29 cellular contexts compared by ENCODE assay signal in genomic region chr2:11303290-11304013, GRCh38.
"Had no signal": no experiment of that assay in that cellular context is flagged by ENCODE, and none has a peak within 500 bp of the region (broad histone marks: within the 10 kb centered on the region; RNA-seq: fewer than 3 reads in every experiment).

No MANE protein-coding gene starts in this region.

- ATAC-seq: activated CD8-positive, alpha-beta T cell treated with anti-CD3 and anti-CD28 coated beads for 36 hours; activated naive CD4-positive, alpha-beta T cell treated with anti-CD3 and anti-CD28 coated beads, Interleukin-2, amount 50 U/mL, for 72 hours; PC-3 had no signal

- H3K27ac ChIP-seq: adrenal gland, Peyer's patch, SJSA1 had no signal

- H3K9me3 Mint-ChIP-seq: activated CD4-positive, alpha-beta T cell treated with anti-CD3 and anti-CD28 coated beads, Interleukin-2, amount 10 ng/mL, durations not matched to agents 24 days and 14 days; activated CD8-positive, alpha-beta T cell treated with anti-CD3 and anti-CD28 coated beads for 36 hours; activated naive CD4-positive, alpha-beta T cell treated with anti-CD3 and anti-CD28 coated beads for 36 hours; activated naive CD4-positive, alpha-beta T cell treated with anti-CD3 and anti-CD28 coated beads, Interleukin-2, amount 50 U/mL, for 72 hours; activated T-cell treated with anti-CD3 and anti-CD28 coated beads, Interleukin-2, amount 50 U/mL, for 24 hours; activated T-helper 2 cell treated with anti-CD3 and anti-CD28 coated beads, Interferon-gamma antibody, Interleukin-2, Interleukin-4, amounts not matched to agents 10 μg/mL and 5 μg/mL and 100 μg/mL, durations not matched to agents 14 hours and 24 hours and 36 hours; T-helper 1 cell treated with Interleukin-12 subunit alpha and Interleukin-12 subunit beta and Interleukin-4 antibody, amounts not matched to agents 30 μg/mL and 1 μg/mL, for 36 hours; T-helper 2 cell treated with Interferon-gamma antibody and Interleukin-4, amounts not matched to agents 5 μg/mL and 100 μg/mL, for 36 hours had no signal

- H3K27me3 Mint-ChIP-seq: activated CD4-positive, alpha-beta T cell treated with anti-CD3 and anti-CD28 coated beads, Interleukin-2, amount 10 ng/mL, durations not matched to agents 24 days and 14 days; activated CD8-positive, alpha-beta T cell treated with anti-CD3 and anti-CD28 coated beads for 36 hours; activated T-cell treated with anti-CD3 and anti-CD28 coated beads, Interleukin-2, amount 50 U/mL, for 24 hours; brain had no signal

- H3K4me3 ChIP-seq: adrenal gland, MG63, Peyer's patch, SJSA1 had no signal

- H3K36me3 ChIP-seq: adrenal gland, MG63, Peyer's patch, SJSA1 had no signal

- H3K27ac Mint-ChIP-seq: activated CD4-positive, alpha-beta T cell treated with anti-CD3 and anti-CD28 coated beads, Interleukin-2, amount 10 ng/mL, durations not matched to agents 24 days and 14 days; activated CD8-positive, alpha-beta T cell treated with anti-CD3 and anti-CD28 coated beads for 36 hours; activated naive CD4-positive, alpha-beta T cell treated with anti-CD3 and anti-CD28 coated beads for 36 hours; activated naive CD4-positive, alpha-beta T cell treated with anti-CD3 and anti-CD28 coated beads, Interleukin-2, amount 50 U/mL, for 72 hours; activated T-cell treated with anti-CD3 and anti-CD28 coated beads, Interleukin-2, amount 50 U/mL, for 24 hours; activated T-helper 2 cell treated with anti-CD3 and anti-CD28 coated beads, Interferon-gamma antibody, Interleukin-2, Interleukin-4, amounts not matched to agents 10 μg/mL and 5 μg/mL and 100 μg/mL, durations not matched to agents 14 hours and 24 hours and 36 hours; brain; T-helper 1 cell treated with Interleukin-12 subunit alpha and Interleukin-12 subunit beta and Interleukin-4 antibody, amounts not matched to agents 30 μg/mL and 1 μg/mL, for 36 hours; T-helper 2 cell treated with Interferon-gamma antibody and Interleukin-4, amounts not matched to agents 5 μg/mL and 100 μg/mL, for 36 hours had no signal

- H3K27me3 ChIP-seq: adrenal gland, MG63, Peyer's patch, SJSA1 had no signal

- DNase-seq: activated CD4-positive, alpha-beta T cell treated with anti-CD3 and anti-CD28 coated beads, Interleukin-2, amount 10 ng/mL, durations not matched to agents 24 days and 14 days; activated CD4-positive, alpha-beta T cell treated with anti-CD3 and anti-CD28 coated beads, Interleukin-2, amount 50 U/mL, for 4 hours; activated CD8-positive, alpha-beta T cell treated with anti-CD3 and anti-CD28 coated beads for 36 hours; activated gamma-delta T cell treated with Interleukin-2 at 50 U/mL for 16 hours; activated naive CD4-positive, alpha-beta T cell treated with anti-CD3 and anti-CD28 coated beads for 36 hours; activated T-cell treated with anti-CD3 and anti-CD28 coated beads, Interleukin-2, amount 50 U/mL, for 24 hours; adrenal gland; cerebellar nuclear complex; MG63; MV-4-11; NCI-H1092; NCI-H1436 treated with DMSO at 0.1 percent for 48 hours; NCI-H1694 treated with DMSO at 0.1 percent for 48 hours; NCI-H2029; NCI-H345; NCI-H524 treated with DMSO at 0.1 percent for 48 hours; PC-3; Peyer's patch; RPMI8226; SHP77 treated with DMSO at 0.1 percent for 48 hours; SK-N-SH had no signal

- FAIRE-seq: bronchial epithelial cell, TTC549 had no signal

- H3K4me1 Mint-ChIP-seq: activated CD4-positive, alpha-beta T cell treated with anti-CD3 and anti-CD28 coated beads, Interleukin-2, amount 10 ng/mL, durations not matched to agents 24 days and 14 days had no signal

- H3K36me3 Mint-ChIP-seq: activated naive CD4-positive, alpha-beta T cell treated with anti-CD3 and anti-CD28 coated beads, Interleukin-2, amount 50 U/mL, for 72 hours had no signal

- H3K9ac ChIP-seq: SK-N-SH had no signal

- H3K4me2 ChIP-seq: SK-N-SH had no signal

- H3K4me3 Mint-ChIP-seq: activated CD4-positive, alpha-beta T cell treated with anti-CD3 and anti-CD28 coated beads, Interleukin-2, amount 10 ng/mL, durations not matched to agents 24 days and 14 days; activated CD8-positive, alpha-beta T cell treated with anti-CD3 and anti-CD28 coated beads for 36 hours; activated naive CD4-positive, alpha-beta T cell treated with anti-CD3 and anti-CD28 coated beads for 36 hours; activated T-cell treated with anti-CD3 and anti-CD28 coated beads, Interleukin-2, amount 50 U/mL, for 24 hours; brain; T-helper 1 cell treated with Interleukin-12 subunit alpha and Interleukin-12 subunit beta and Interleukin-4 antibody, amounts not matched to agents 30 μg/mL and 1 μg/mL, for 36 hours; T-helper 2 cell treated with Interferon-gamma antibody and Interleukin-4, amounts not matched to agents 5 μg/mL and 100 μg/mL, for 36 hours had no signal

- H3K9me3 ChIP-seq: adrenal gland, MG63, Peyer's patch, SJSA1, SK-N-SH had no signal
